In the genomic region with DNA sequence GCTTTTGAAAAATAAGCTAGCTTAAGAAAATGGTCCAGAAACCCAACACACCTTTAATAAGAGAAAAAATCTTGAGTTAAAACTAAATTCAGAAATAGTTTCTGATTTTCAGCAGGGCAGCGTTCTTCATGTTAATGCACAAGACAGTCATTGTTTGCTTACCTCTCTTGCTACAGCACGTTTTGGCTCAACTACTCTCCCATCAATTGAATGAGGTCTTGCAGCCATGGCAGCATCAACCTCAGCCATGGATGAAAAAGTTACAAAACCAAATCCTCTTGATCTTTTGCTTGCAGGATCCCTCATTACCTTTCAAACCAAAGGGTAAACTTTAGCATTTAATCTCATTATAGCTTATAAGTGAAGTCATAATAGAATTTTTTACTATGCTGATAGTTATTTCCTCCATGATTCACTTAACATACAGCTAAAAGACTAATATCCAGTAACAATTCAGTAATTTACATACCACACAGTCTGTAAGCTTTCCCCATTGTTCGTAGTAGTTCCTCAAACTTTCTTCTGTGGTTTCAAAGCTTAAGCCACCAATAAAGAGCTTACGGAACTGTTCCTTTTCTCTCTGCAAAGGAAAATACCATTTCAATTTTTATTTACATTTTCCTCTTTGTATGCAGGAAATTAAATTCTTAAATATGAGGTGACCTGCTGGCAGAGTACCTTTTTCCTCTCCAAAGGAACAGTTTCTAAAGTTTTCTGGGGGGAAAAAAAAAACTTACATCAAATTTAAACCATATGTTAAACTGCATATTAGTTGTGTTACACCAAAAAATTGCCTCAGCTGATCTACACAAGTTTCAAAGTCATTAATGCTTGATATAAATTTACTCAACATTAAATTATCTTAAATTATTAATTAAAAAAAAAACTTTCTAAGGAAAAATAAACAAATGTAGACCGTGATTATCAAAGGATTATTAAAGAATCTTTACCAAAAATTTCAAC, we compare ENCODE assay signal across 1 cellular context.
TF ChIP-seq lines count a peak whose summit lies in the region.

No MANE protein-coding gene starts in this region.

TF ChIP-seq in H1, 55 proteins besides CTCF, POLR2A, EP300 and RAD21:
- no peak for TF ChIP-seq NRF1 (IDR thresholded peaks at IDR 0.05; ENCODE audit: low read depth, low read length)
- TF ChIP-seq POLR2AphosphoS5 (IDR thresholded peaks at IDR 0.05; ENCODE audit: low read depth, low read length), result peak; percentile 88
- peak; percentile 8 for TF ChIP-seq TAF7 (optimal IDR thresholded peaks at IDR 0.05; ENCODE audit: borderline replicate concordance, low read depth, low read length)
- no peak for TF ChIP-seq NANOG (IDR thresholded peaks at IDR 0.05; ENCODE audit: insufficient read depth, low read depth, low read length, poor library complexity, severe bottlenecking)
- TF ChIP-seq CHD1 (IDR thresholded peaks at IDR 0.05; ENCODE audit: low read depth, low read length), result 0 out of 2 replicates have a peak, but pooled peaks have one; percentile 11
